ENCODE assay signal across 1 cellular context in the genomic region with DNA sequence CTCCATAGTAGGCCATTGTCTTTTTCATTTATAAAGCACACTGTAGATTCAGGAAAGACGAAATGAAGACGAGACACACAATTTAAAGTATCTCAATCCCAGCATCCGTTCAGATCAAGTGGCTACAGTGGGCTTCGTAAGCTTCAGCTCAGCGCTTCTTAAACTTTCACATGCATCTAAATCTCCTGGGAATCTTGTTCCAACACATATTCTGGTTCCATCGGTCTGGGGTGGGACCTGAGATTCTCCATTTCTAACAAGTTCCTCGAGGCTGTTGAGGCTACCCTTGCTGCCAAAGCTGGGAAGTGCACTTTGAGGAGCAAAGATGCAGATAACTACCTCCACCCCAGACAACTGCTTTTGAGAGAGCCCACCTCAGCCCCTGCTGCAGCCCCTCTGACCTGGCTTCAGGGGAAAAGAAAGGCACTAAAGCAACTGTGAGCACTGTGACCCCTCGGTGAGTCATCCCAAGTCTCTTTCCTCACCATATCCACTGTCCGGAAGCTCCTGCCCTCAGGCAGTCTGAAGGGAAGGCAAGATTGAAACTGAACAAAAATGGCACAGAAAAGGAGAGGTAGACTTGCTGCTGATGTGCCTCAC.
TF ChIP-seq lines count a peak whose summit lies in the region.

No MANE protein-coding gene starts in this region.

TF ChIP-seq in WTC11, 78 proteins besides CTCF, POLR2A, EP300 and RAD21 (continued from another document):
- TF ChIP-seq, protein P1, sequence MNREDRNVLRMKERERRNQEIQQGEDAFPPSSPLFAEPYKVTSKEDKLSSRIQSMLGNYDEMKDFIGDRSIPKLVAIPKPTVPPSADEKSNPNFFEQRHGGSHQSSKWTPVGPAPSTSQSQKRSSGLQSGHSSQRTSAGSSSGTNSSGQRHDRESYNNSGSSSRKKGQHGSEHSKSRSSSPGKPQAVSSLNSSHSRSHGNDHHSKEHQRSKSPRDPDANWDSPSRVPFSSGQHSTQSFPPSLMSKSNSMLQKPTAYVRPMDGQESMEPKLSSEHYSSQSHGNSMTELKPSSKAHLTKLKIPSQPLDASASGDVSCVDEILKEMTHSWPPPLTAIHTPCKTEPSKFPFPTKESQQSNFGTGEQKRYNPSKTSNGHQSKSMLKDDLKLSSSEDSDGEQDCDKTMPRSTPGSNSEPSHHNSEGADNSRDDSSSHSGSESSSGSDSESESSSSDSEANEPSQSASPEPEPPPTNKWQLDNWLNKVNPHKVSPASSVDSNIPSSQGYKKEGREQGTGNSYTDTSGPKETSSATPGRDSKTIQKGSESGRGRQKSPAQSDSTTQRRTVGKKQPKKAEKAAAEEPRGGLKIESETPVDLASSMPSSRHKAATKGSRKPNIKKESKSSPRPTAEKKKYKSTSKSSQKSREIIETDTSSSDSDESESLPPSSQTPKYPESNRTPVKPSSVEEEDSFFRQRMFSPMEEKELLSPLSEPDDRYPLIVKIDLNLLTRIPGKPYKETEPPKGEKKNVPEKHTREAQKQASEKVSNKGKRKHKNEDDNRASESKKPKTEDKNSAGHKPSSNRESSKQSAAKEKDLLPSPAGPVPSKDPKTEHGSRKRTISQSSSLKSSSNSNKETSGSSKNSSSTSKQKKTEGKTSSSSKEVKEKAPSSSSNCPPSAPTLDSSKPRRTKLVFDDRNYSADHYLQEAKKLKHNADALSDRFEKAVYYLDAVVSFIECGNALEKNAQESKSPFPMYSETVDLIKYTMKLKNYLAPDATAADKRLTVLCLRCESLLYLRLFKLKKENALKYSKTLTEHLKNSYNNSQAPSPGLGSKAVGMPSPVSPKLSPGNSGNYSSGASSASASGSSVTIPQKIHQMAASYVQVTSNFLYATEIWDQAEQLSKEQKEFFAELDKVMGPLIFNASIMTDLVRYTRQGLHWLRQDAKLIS (CRISPR knock-in tag; IDR thresholded peaks at IDR 0.05; ENCODE audit: borderline replicate concordance): no peak
- no peak for TF ChIP-seq PRRX2 (CRISPR knock-in tag; IDR thresholded peaks at IDR 0.05)
- no peak for TF ChIP-seq ETV6 (CRISPR knock-in tag; IDR thresholded peaks at IDR 0.05)
- TF ChIP-seq, protein P2, sequence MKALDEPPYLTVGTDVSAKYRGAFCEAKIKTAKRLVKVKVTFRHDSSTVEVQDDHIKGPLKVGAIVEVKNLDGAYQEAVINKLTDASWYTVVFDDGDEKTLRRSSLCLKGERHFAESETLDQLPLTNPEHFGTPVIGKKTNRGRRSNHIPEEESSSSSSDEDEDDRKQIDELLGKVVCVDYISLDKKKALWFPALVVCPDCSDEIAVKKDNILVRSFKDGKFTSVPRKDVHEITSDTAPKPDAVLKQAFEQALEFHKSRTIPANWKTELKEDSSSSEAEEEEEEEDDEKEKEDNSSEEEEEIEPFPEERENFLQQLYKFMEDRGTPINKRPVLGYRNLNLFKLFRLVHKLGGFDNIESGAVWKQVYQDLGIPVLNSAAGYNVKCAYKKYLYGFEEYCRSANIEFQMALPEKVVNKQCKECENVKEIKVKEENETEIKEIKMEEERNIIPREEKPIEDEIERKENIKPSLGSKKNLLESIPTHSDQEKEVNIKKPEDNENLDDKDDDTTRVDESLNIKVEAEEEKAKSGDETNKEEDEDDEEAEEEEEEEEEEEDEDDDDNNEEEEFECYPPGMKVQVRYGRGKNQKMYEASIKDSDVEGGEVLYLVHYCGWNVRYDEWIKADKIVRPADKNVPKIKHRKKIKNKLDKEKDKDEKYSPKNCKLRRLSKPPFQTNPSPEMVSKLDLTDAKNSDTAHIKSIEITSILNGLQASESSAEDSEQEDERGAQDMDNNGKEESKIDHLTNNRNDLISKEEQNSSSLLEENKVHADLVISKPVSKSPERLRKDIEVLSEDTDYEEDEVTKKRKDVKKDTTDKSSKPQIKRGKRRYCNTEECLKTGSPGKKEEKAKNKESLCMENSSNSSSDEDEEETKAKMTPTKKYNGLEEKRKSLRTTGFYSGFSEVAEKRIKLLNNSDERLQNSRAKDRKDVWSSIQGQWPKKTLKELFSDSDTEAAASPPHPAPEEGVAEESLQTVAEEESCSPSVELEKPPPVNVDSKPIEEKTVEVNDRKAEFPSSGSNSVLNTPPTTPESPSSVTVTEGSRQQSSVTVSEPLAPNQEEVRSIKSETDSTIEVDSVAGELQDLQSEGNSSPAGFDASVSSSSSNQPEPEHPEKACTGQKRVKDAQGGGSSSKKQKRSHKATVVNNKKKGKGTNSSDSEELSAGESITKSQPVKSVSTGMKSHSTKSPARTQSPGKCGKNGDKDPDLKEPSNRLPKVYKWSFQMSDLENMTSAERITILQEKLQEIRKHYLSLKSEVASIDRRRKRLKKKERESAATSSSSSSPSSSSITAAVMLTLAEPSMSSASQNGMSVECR (CRISPR knock-in tag; IDR thresholded peaks at IDR 0.05; ENCODE audit: borderline replicate concordance): no peak
- TF ChIP-seq CBFB (CRISPR knock-in tag; IDR thresholded peaks at IDR 0.05; ENCODE audit: low read depth): no peak
- TF ChIP-seq, protein P3, sequence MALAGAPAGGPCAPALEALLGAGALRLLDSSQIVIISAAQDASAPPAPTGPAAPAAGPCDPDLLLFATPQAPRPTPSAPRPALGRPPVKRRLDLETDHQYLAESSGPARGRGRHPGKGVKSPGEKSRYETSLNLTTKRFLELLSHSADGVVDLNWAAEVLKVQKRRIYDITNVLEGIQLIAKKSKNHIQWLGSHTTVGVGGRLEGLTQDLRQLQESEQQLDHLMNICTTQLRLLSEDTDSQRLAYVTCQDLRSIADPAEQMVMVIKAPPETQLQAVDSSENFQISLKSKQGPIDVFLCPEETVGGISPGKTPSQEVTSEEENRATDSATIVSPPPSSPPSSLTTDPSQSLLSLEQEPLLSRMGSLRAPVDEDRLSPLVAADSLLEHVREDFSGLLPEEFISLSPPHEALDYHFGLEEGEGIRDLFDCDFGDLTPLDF (CRISPR knock-in tag; IDR thresholded peaks at IDR 0.05): no peak
